In genomic region chr2:46477912-46478311, GRCh38 we compare ENCODE assay signal across 28 cellular contexts. TPM values are rescaled to one million over a fixed set of nuclear protein-coding genes. Genes with fewer than 3 reads are reported as not detected.
"Had no signal": no experiment of that assay in that cellular context is flagged by ENCODE, and none has a peak within 500 bp of the region (broad histone marks: within the 10 kb centered on the region; RNA-seq: fewer than 3 reads in every experiment).

No MANE protein-coding gene starts in this region.

- H3K27ac Mint-ChIP-seq: activated naive CD4-positive, alpha-beta T cell treated with anti-CD3 and anti-CD28 coated beads, Interleukin-2, amount 50 U/mL, for 24 hours; mesothelial cell of epicardium; neural progenitor cell; T-helper 2 cell treated with Interferon-gamma antibody and Interleukin-4, amounts not matched to agents 5 μg/mL and 100 μg/mL, for 36 hours; type B pancreatic cell had no signal

- H3K27me3 ChIP-seq: adrenal gland, ascending aorta, brain microvascular endothelial cell, neural progenitor cell, testis had no signal

- FAIRE-seq: endothelial cell of umbilical vein had no signal

- H3K36me3 ChIP-seq: adrenal gland, ascending aorta, brain microvascular endothelial cell, left ventricle myocardium inferior, neural progenitor cell, WERI-Rb-1 had no signal

- H3K36me3 Mint-ChIP-seq: mesothelial cell of epicardium, neural progenitor cell, type B pancreatic cell had no signal

- ATAC-seq: esophagus mucosa; naive thymus-derived CD8-positive, alpha-beta T cell had no signal

- H3K27ac ChIP-seq: adrenal gland, ascending aorta, brain microvascular endothelial cell, left ventricle myocardium inferior, neural progenitor cell, testis, WERI-Rb-1 had no signal

- H3K4me2 ChIP-seq: neural progenitor cell had no signal

- H2AFZ ChIP-seq: neural progenitor cell had no signal

- DNase-seq: activated CD4-positive, alpha-beta T cell treated with anti-CD3 and anti-CD28 coated beads for 1 hour; activated gamma-delta T cell; activated T-cell treated with anti-CD3 and anti-CD28 coated beads for 4 hours; adrenal gland; brain microvascular endothelial cell; caudate nucleus; effector memory CD4-positive, alpha-beta T cell; foreskin melanocyte; hypothalamus; left ventricle myocardium inferior; stimulated activated CD4-positive, alpha-beta T cell treated with anti-CD3 and anti-CD28 coated beads, Interleukin-2, amount 100 ng/mL, for 48 hours; stimulated activated CD8-positive, alpha-beta memory T cell treated with anti-CD3 and anti-CD28 coated beads, Interleukin-4, amount 100 ng/mL, for 48 hours; testis; WERI-Rb-1 had no signal

- H3K9ac ChIP-seq: neural progenitor cell had no signal

- H3K4me1 ChIP-seq: adrenal gland, ascending aorta, left ventricle myocardium inferior, neural progenitor cell, testis had no signal

- H3K4me3 ChIP-seq: adrenal gland, ascending aorta, left ventricle myocardium inferior, neural progenitor cell, testis had no signal

- H3K4me3 Mint-ChIP-seq: activated naive CD4-positive, alpha-beta T cell treated with anti-CD3 and anti-CD28 coated beads, Interleukin-2, amount 50 U/mL, for 24 hours; mesothelial cell of epicardium; neural progenitor cell; type B pancreatic cell had no signal

- H3K9me3 ChIP-seq: adrenal gland, ascending aorta, left ventricle myocardium inferior, testis had no signal

- H3K27me3 Mint-ChIP-seq: activated naive CD4-positive, alpha-beta T cell treated with anti-CD3 and anti-CD28 coated beads, Interleukin-2, amount 50 U/mL, for 24 hours; naive thymus-derived CD8-positive, alpha-beta T cell had no signal

RNA-seq across cellular contexts. Expression of gene TMEM247, which starts 1.5 kb away (rescaled TPM):
- total RNA-seq: adrenal gland; ascending aorta; dermis microvascular lymphatic vessel endothelial cell; endothelial cell of umbilical vein; esophagus mucosa; left ventricle myocardium inferior; lung microvascular endothelial cell; mesothelial cell of epicardium; naive thymus-derived CD8-positive, alpha-beta T cell; osteoblast; posterior vena cava; renal cortical epithelial cell had no signal
- polyA plus RNA-seq: adrenal gland; endothelial cell of umbilical vein; naive thymus-derived CD8-positive, alpha-beta T cell had no signal
